8 cellular contexts compared by ENCODE assay signal in genomic region chr13:48492123-48493075, GRCh38. TPM values are rescaled to one million over a fixed set of nuclear protein-coding genes. Genes with fewer than 3 reads are reported as not detected.
A peak's percentile ranks its signal among the peaks of the same experiment; 100 is the strongest.
DNase-seq lines count a peak whose midpoint lies in the region; ATAC-seq and TF ChIP-seq lines count a peak whose summit lies in the region.

No MANE protein-coding gene starts in this region.

- peak; percentile 49 for TF ChIP-seq POLR2A in GM18526 (IDR thresholded peaks at IDR 0.05; ENCODE audit: extremely low read depth, insufficient read length)

- peak; percentile 63 for DNase-seq in SIG-M5 (lab: John Stamatoyannopoulos, UW)
- DNase-seq in activated naive CD8-positive, alpha-beta T cell treated with anti-CD3 and anti-CD28 coated beads, Interleukin-2, amount 10 ng/mL, durations not matched to agents 7 days and 5 days, result peak; percentile 70
- DNase-seq in immature natural killer cell, result peak; percentile 80 to 84 (median 83)
- DNase-seq in stimulated activated CD4-positive, alpha-beta T cell treated with anti-CD3 and anti-CD28 coated beads, TNF-alpha, amount 100 ng/mL, for 1 hour (ENCODE audit: low read depth in 3 of 3, low spot score in 1 of 3), result peak in 2 of 3 donors; percentile 31 to 32
- DNase-seq in NCI-H524 treated with DMSO at 0.1 percent for 48 hours (lab: John Stamatoyannopoulos, UW), result no peak
- no peak for DNase-seq in H4 (ENCODE audit: low spot score)

- no peak overlapping the region for H3K27ac Mint-ChIP-seq in activated naive CD8-positive, alpha-beta T cell treated with anti-CD3 and anti-CD28 coated beads, Interleukin-2, amount 10 ng/mL, durations not matched to agents 7 days and 5 days
- H3K27ac Mint-ChIP-seq in immature natural killer cell, result no peak overlapping the region

- POLR2A ChIA-PET in activated naive CD8-positive, alpha-beta T cell treated with anti-CD3 and anti-CD28 coated beads, Interleukin-2, amount 10 ng/mL, durations not matched to agents 7 days and 5 days (lab: Charles Lee), result interaction anchor here (0.6 to 2.1 kb wide), 14 partner anchors 13 to 321 kb away, joined by 3 to 24 read pairs (median 4); partner anchors contain the start of genes LPAR6 and RCBTB2

- peaks cover 42% of the 10 kb centered on the region for H3K4me1 Mint-ChIP-seq in activated naive CD8-positive, alpha-beta T cell treated with anti-CD3 and anti-CD28 coated beads, Interleukin-2, amount 10 ng/mL, durations not matched to agents 7 days and 5 days
- peaks cover 0 to 43% of the 10 kb centered on the region in 2 donors for H3K4me1 Mint-ChIP-seq in immature natural killer cell

- peaks cover 31% of the 10 kb centered on the region for H3K36me3 Mint-ChIP-seq in activated naive CD8-positive, alpha-beta T cell treated with anti-CD3 and anti-CD28 coated beads, Interleukin-2, amount 10 ng/mL, durations not matched to agents 7 days and 5 days
- H3K36me3 Mint-ChIP-seq in immature natural killer cell, result peaks cover 12 to 19% (median 17%) of the 10 kb centered on the region in 3 donors

- no peak overlapping the region for H3K4me3 Mint-ChIP-seq in activated naive CD8-positive, alpha-beta T cell treated with anti-CD3 and anti-CD28 coated beads, Interleukin-2, amount 10 ng/mL, durations not matched to agents 7 days and 5 days
- no peak overlapping the region for H3K4me3 Mint-ChIP-seq in immature natural killer cell

- no peaks in the 10 kb centered on the region for H3K27me3 Mint-ChIP-seq in activated naive CD8-positive, alpha-beta T cell treated with anti-CD3 and anti-CD28 coated beads, Interleukin-2, amount 10 ng/mL, durations not matched to agents 7 days and 5 days
- peaks cover 2 to 8% (median 4%) of the 10 kb centered on the region in 3 donors for H3K27me3 Mint-ChIP-seq in immature natural killer cell (ENCODE audit: low read depth in 3 of 3)

- H3K9me3 Mint-ChIP-seq in activated naive CD8-positive, alpha-beta T cell treated with anti-CD3 and anti-CD28 coated beads, Interleukin-2, amount 10 ng/mL, durations not matched to agents 7 days and 5 days, result peaks cover under 1% of the 10 kb centered on the region
- H3K9me3 Mint-ChIP-seq in immature natural killer cell, result no peaks in the 10 kb centered on the region

- peak; percentile 75 for ATAC-seq in HG02973 (IDR thresholded peaks at IDR 0.05; ENCODE audit: unreplicated experiment)
- ATAC-seq in activated naive CD8-positive, alpha-beta T cell treated with anti-CD3 and anti-CD28 coated beads, Interleukin-2, amount 10 ng/mL, durations not matched to agents 7 days and 5 days (ENCODE audit: low read depth), result peak; percentile 85

RNA-seq across cellular contexts. Expression of gene RCBTB2, which starts 40.5 kb away (rescaled TPM):
- 10 to 100 TPM; 18.3 to 21.5 TPM for total RNA-seq in activated naive CD8-positive, alpha-beta T cell treated with anti-CD3 and anti-CD28 coated beads, Interleukin-2, amount 10 ng/mL, durations not matched to agents 7 days and 5 days
- 10 to 100 TPM; 36.1 to 49.1 (median 45.8) TPM for polyA plus RNA-seq in immature natural killer cell
- 7.0 and 7.6 TPM in 2 replicates for total RNA-seq in H4 (2014; rRNA removed; shearing (Covaris generic))

Comparison
In these comparisons a context has a peak if more than half of its experiments do, and no peak if none do; other contexts are left out.
1. DNase-seq: peak in SIG-M5 (single experiment), activated naive CD8-positive, alpha-beta T cell treated with anti-CD3 and anti-CD28 coated beads, Interleukin-2, amount 10 ng/mL, durations not matched to agents 7 days and 5 days (single experiment), immature natural killer cell (3 of 3) and stimulated activated CD4-positive, alpha-beta T cell treated with anti-CD3 and anti-CD28 coated beads, TNF-alpha, amount 100 ng/mL, for 1 hour (2 of 3); none in NCI-H524 treated with DMSO at 0.1 percent for 48 hours (single experiment) and H4 (single experiment).